Comparison of ENCODE assay signal across 31 cellular contexts in genomic region chr2:38269421-38269820, GRCh38.
"Had no signal": no experiment of that assay in that cellular context is flagged by ENCODE, and none has a peak within 500 bp of the region (broad histone marks: within the 10 kb centered on the region; RNA-seq: fewer than 3 reads in every experiment).

No MANE protein-coding gene starts in this region.

- H3K4me1 Mint-ChIP-seq: naive B cell; stimulated activated effector memory CD8-positive, alpha-beta T cell treated with anti-CD3 and anti-CD28 coated beads, Interleukin-12 subunit alpha, Interleukin-12 subunit beta, amount 100 ng/mL, for 72 hours had no signal

- H3K36me3 ChIP-seq: adrenal gland, cardiac muscle cell, pancreas, prostate gland, stomach, thyroid gland, upper lobe of right lung had no signal

- H3K27me3 ChIP-seq: adrenal gland, body of pancreas, cardiac muscle cell, stomach, thyroid gland, upper lobe of right lung had no signal

- H3K4me3 ChIP-seq: adrenal gland, body of pancreas, cardiac muscle cell, pancreas, prostate gland, stomach, thyroid gland, upper lobe of right lung had no signal

- H3K4me3 Mint-ChIP-seq: activated naive CD8-positive, alpha-beta T cell; activated T-cell treated with anti-CD3 and anti-CD28 coated beads, Interleukin-2, amount 50 U/mL, for 72 hours; effector memory CD8-positive, alpha-beta T cell; naive B cell; stimulated activated effector memory CD8-positive, alpha-beta T cell treated with anti-CD3 and anti-CD28 coated beads, Interleukin-12 subunit alpha, Interleukin-12 subunit beta, amount 100 ng/mL, for 72 hours; T-helper 2 cell treated with Interferon-gamma antibody and Interleukin-4, amounts not matched to agents 5 μg/mL and 100 μg/mL, for 36 hours had no signal

- DNase-seq: activated CD4-positive, alpha-beta T cell treated with anti-CD3 and anti-CD28 coated beads for 4 hours; activated CD4-positive, alpha-beta T cell treated with anti-CD3 and anti-CD28 coated beads, Interleukin-2, amount 50 U/mL, for 4 hours; activated naive CD4-positive, alpha-beta T cell; activated T-cell treated with anti-CD3 and anti-CD28 coated beads for 4 hours; activated T-cell treated with anti-CD3 and anti-CD28 coated beads, Interleukin-2, amount 50 U/mL, for 72 hours; adrenal gland; aorta; body of pancreas; cerebellar nuclear complex; cortex of kidney; effector memory CD8-positive, alpha-beta T cell; erythroblast; head of caudate nucleus; hippocampal formation; kidney; left colon; naive B cell; pancreas; retina; small intestine; stimulated activated CD4-positive, alpha-beta T cell treated with anti-CD3 and anti-CD28 coated beads, Interleukin-4, amount 100 ng/mL, for 24 hours; stomach; thyroid gland; upper lobe of right lung had no signal

- H3K9me3 ChIP-seq: adrenal gland, body of pancreas, pancreas, prostate gland, stomach, thyroid gland, upper lobe of right lung had no signal

- H3K9me3 Mint-ChIP-seq: effector memory CD8-positive, alpha-beta T cell; naive B cell had no signal

- H3K27ac ChIP-seq: adrenal gland, body of pancreas, cardiac muscle cell, pancreas, stomach, thyroid gland, upper lobe of right lung, VCaP had no signal

- H3K27me3 Mint-ChIP-seq: activated naive CD8-positive, alpha-beta T cell; effector memory CD8-positive, alpha-beta T cell had no signal

- ATAC-seq: activated T-cell treated with anti-CD3 and anti-CD28 coated beads, Interleukin-2, amount 50 U/mL, for 72 hours; body of pancreas; effector memory CD8-positive, alpha-beta T cell; left colon; pancreas; sciatic nerve; stimulated activated effector memory CD8-positive, alpha-beta T cell treated with anti-CD3 and anti-CD28 coated beads, Interleukin-12 subunit alpha, Interleukin-12 subunit beta, amount 100 ng/mL, for 72 hours; upper lobe of right lung had no signal

- H3K4me1 ChIP-seq: body of pancreas, pancreas, prostate gland, thyroid gland, upper lobe of right lung had no signal

- H3K27ac Mint-ChIP-seq: activated naive CD8-positive, alpha-beta T cell; activated T-cell treated with anti-CD3 and anti-CD28 coated beads, Interleukin-2, amount 50 U/mL, for 72 hours; effector memory CD8-positive, alpha-beta T cell; stimulated activated effector memory CD8-positive, alpha-beta T cell treated with anti-CD3 and anti-CD28 coated beads, Interleukin-12 subunit alpha, Interleukin-12 subunit beta, amount 100 ng/mL, for 72 hours; T-helper 2 cell treated with Interferon-gamma antibody and Interleukin-4, amounts not matched to agents 5 μg/mL and 100 μg/mL, for 36 hours had no signal
